ENCODE assay signal across 8 cellular contexts in genomic region chr1:46132529-46133180, GRCh38. TPM values are rescaled to one million over a fixed set of nuclear protein-coding genes. Genes with fewer than 3 reads are reported as not detected.
DNase-seq lines count a peak whose midpoint lies in the region; ATAC-seq, FAIRE-seq and TF ChIP-seq lines count a peak whose summit lies in the region.

Gene PIK3R3, minus strand, starts transcription at chr1:46132629. Its CDS starts 677 bp downstream, at chr1:46131952.

- H3K36me3 ChIP-seq in ascending aorta (no peaks in the 10 kb centered on the region), right atrium auricular region (no peaks in the 10 kb centered on the region), psoas muscle (ENCODE audit: insufficient read depth in 1 of 2, low read depth in 1 of 2) (no peaks in the 10 kb centered on the region)

- intact Hi-C loops in ascending aorta (cut with DNase I) (loop anchor here (2.0 to 10.0 kb wide), 6 partner anchors 42 to 638 kb away; partner anchors contain the start of genes GPBP1L1, LRRC41, NSUN4 and TESK2), psoas muscle (cut with DNase I) (loop anchor here (2.0 to 5.0 kb wide), 4 partner anchors 40 to 95 kb away; partner anchors contain the start of gene TSPAN1 (in 1 of the 2))

- ATAC-seq in HG02870 (IDR thresholded peaks at IDR 0.05; ENCODE audit: unreplicated experiment) (peak; percentile 89), psoas muscle (peak; percentile 94 to 99 (median 96))

- H3K4me1 ChIP-seq in ascending aorta (peaks cover 5 to 16% of the 10 kb centered on the region in 2 donors), right atrium auricular region (peaks cover 0 to 25% of the 10 kb centered on the region in 2 donors), psoas muscle (peaks cover 36% of the 10 kb centered on the region)

- H3K27me3 ChIP-seq in ascending aorta, result no peaks in the 10 kb centered on the region
- H3K27me3 ChIP-seq in right atrium auricular region, result no peaks in the 10 kb centered on the region
- peaks cover 0 to 4% (median 0%) of the 10 kb centered on the region in 3 donors for H3K27me3 ChIP-seq in psoas muscle (ENCODE audit: insufficient read depth in 3 of 3, low read length in 2 of 3)

- H3K9me3 ChIP-seq in ascending aorta (no peaks in the 10 kb centered on the region), right atrium auricular region (no peaks in the 10 kb centered on the region), psoas muscle (no peaks in the 10 kb centered on the region)

- peak within 1 kb of the TSS; percentile 71 to 83 for H3K4me3 ChIP-seq in ascending aorta
- H3K4me3 ChIP-seq in right atrium auricular region, result peak within 1 kb of the TSS; percentile 73 to 78
- peak within 1 kb of the TSS; percentile 80 for H3K4me3 ChIP-seq in psoas muscle

- TF ChIP-seq CTCF in GM13977 (IDR thresholded peaks at IDR 0.05; ENCODE audit: extremely low read depth, insufficient read depth, missing control alignments), result no peak
- TF ChIP-seq CTCF in ascending aorta (IDR thresholded peaks at IDR 0.05), result peak in 2 of 3 experiments; percentile 10 to 18
- no peak for TF ChIP-seq CTCF in right atrium auricular region (IDR thresholded peaks at IDR 0.05)
- TF ChIP-seq CTCF in psoas muscle (IDR thresholded peaks at IDR 0.05), result no peak

- in situ Hi-C loops in GM13977 (cut with MboI; ENCODE audit: low pct_unique_long_range_greater_than_20kb, low sequenced_read_pairs, unreplicated experiment), result no loop called here

- H3K27ac ChIP-seq in ascending aorta, result peak within 1 kb of the TSS; percentile 90 to 97
- peak within 1 kb of the TSS; percentile 95 to 96 for H3K27ac ChIP-seq in right atrium auricular region
- H3K27ac ChIP-seq in psoas muscle, result peak within 1 kb of the TSS; percentile 96

- peak; percentile 95 for DNase-seq in GM13977 (ENCODE audit: low spot score)
- DNase-seq in NCI-H146 treated with DMSO at 0.1 percent for 48 hours (lab: John Stamatoyannopoulos, UW; ENCODE audit: unreplicated experiment), result peak; percentile 93
- peak; percentile 56 to 98 (median 86) for DNase-seq in T-helper 2 cell
- peak; percentile 90 to 99 for DNase-seq in ascending aorta (ENCODE audit: low spot score in 2 of 2)
- peak; percentile 99 for DNase-seq in right atrium auricular region (ENCODE audit: low spot score)
- peak; percentile 98 to 99 for DNase-seq in psoas muscle
- peak; percentile 98 for DNase-seq in urothelium cell line (ENCODE audit: low spot score)

- WGBS in psoas muscle, 3 donors, result 0 to 1% (median 0%) methylated on average over 41 to 55 of the region's 55 CpGs

- FAIRE-seq in urothelium cell line (lab: Jason Lieb, UNC), result no peak

RNA-seq across cellular contexts. Expression of gene PIK3R3, which starts in this region (rescaled TPM):
- total RNA-seq in ascending aorta (33.1 TPM), right atrium auricular region (10 to 100 TPM; 24.3 to 35.3 TPM), psoas muscle (10 to 100 TPM; 17.3 to 24.2 (median 21.2) TPM)
- 10 to 100 TPM in 2 of 3 donors, 1 to 10 TPM in 1; 6.7 to 17.4 (median 16.7) TPM for polyA plus RNA-seq in psoas muscle

Comparison
In these comparisons a context has a peak if more than half of its experiments do, and no peak if none do; other contexts are left out.
1. Peak in every context shown above with its lines: DNase-seq, ATAC-seq, H3K4me3 ChIP-seq and H3K27ac ChIP-seq.
2. CTCF ChIP-seq: peak in ascending aorta (2 of 3); none in GM13977 (single experiment), right atrium auricular region (0 of 2) and psoas muscle (single experiment).